In genomic region chr1:226108935-226109828, GRCh38 we compare ENCODE assay signal across 8 cellular contexts. TPM values are rescaled to one million over a fixed set of nuclear protein-coding genes. Genes with fewer than 3 reads are reported as not detected.
DNase-seq lines count a peak whose midpoint lies in the region; ATAC-seq and TF ChIP-seq lines count a peak whose summit lies in the region.

No MANE protein-coding gene starts in this region.

- intact Hi-C loops in left lung (cut with DNase I) (no loop called here), tibial artery (cut with DNase I; ENCODE audit: low total_unique reads) (no loop called here)

- H3K9me3 ChIP-seq in left lung, result no peaks in the 10 kb centered on the region
- H3K9me3 ChIP-seq in tibial artery, result no peaks in the 10 kb centered on the region

- H3K9me3 Mint-ChIP-seq in brain, result peaks cover 0 to 2% (median 0%) of the 10 kb centered on the region in 5 experiments

- H3K4me3 Mint-ChIP-seq in brain, result peak overlapping the region; percentile 89 to 98 (median 94)

- H3K4me3 ChIP-seq in left lung (peak overlapping the region; percentile 38 to 69), tibial artery (peak overlapping the region; percentile 66 to 98)

- peaks cover 5 to 24% of the 10 kb centered on the region in 2 donors for H3K4me1 ChIP-seq in left lung
- peaks cover 0 to 30% (median 25%) of the 10 kb centered on the region in 4 donors for H3K4me1 ChIP-seq in tibial artery

- H3K4me1 Mint-ChIP-seq in brain, result peaks cover 33% of the 10 kb centered on the region

- DNase-seq in GM03348 (ENCODE audit: low spot score) (peak; percentile 80), left lung (peak in 1 of 2 donors; percentile 43), tibial artery (peak; percentile 42 to 71), NCI-H524 (lab: John Stamatoyannopoulos, UW) (no peak)
- DNase-seq in stimulated activated CD4-positive, alpha-beta T cell treated with anti-CD3 and anti-CD28 coated beads, Interleukin-4, amount 100 ng/mL, for 4 hours, result no peak
- no peak for DNase-seq in activated CD4-positive, alpha-beta T cell treated with anti-CD3 and anti-CD28 coated beads for 4 hours

- peak; percentile 8 for ATAC-seq in HG03439 (IDR thresholded peaks at IDR 0.05; ENCODE audit: unreplicated experiment)
- ATAC-seq in left lung, result peak; percentile 34

- peaks cover 9% of the 10 kb centered on the region for H3K27me3 Mint-ChIP-seq in brain

- no peaks in the 10 kb centered on the region for H3K36me3 Mint-ChIP-seq in brain

- H3K27me3 ChIP-seq in left lung, result no peaks in the 10 kb centered on the region
- no peaks in the 10 kb centered on the region for H3K27me3 ChIP-seq in tibial artery

- H3K27ac ChIP-seq in left lung, result peak overlapping the region; percentile 92 to 96
- H3K27ac ChIP-seq in tibial artery, result peak overlapping the region; percentile 97 to 99

- TF ChIP-seq CTCF in brain (conservative IDR thresholded peaks at IDR 0.05) (no peak), left lung (IDR thresholded peaks at IDR 0.05) (no peak), tibial artery (IDR thresholded peaks at IDR 0.05) (peak in 1 of 2 experiments; percentile 19)

- no peaks in the 10 kb centered on the region for H3K36me3 ChIP-seq in left lung
- H3K36me3 ChIP-seq in tibial artery, result no peaks in the 10 kb centered on the region

- peak overlapping the region; percentile 89 to 99 (median 91) for H3K27ac Mint-ChIP-seq in brain

RNA-seq across cellular contexts. Expression of gene H3-3A, which starts 46.7 kb away (rescaled TPM):
- 1,542 TPM for polyA plus RNA-seq in brain (ENCODE audit: insufficient read depth, low read depth, low replicate concordance)
- 100 to 1,000 TPM; 444 to 608 TPM for total RNA-seq in left lung

Comparison
In these comparisons a context has a peak if more than half of its experiments do, and no peak if none do; other contexts are left out.
1. DNase-seq: peak in GM03348 (single experiment) and tibial artery (2 of 2); none in NCI-H524 (0 of 2), stimulated activated CD4-positive, alpha-beta T cell treated with anti-CD3 and anti-CD28 coated beads, Interleukin-4, amount 100 ng/mL, for 4 hours (0 of 2) and activated CD4-positive, alpha-beta T cell treated with anti-CD3 and anti-CD28 coated beads for 4 hours (0 of 2).